In genomic region chr10:73905256-73906018, GRCh38 we compare ENCODE assay signal across 15 cellular contexts. TPM values are rescaled to one million over a fixed set of nuclear protein-coding genes. Genes with fewer than 3 reads are reported as not detected.
DNase-seq lines count a peak whose midpoint lies in the region; ATAC-seq and TF ChIP-seq lines count a peak whose summit lies in the region.
"Had no signal": no experiment of that assay in that cellular context is flagged by ENCODE, and none has a peak within 500 bp of the region (broad histone marks: within the 10 kb centered on the region; RNA-seq: fewer than 3 reads in every experiment).

No MANE protein-coding gene starts in this region.

- no peaks in the 10 kb centered on the region for H3K79me2 ChIP-seq in osteoblast (ENCODE audit: insufficient read depth, low read length)

- peak overlapping the region; percentile 83 to 85 for H3K27ac ChIP-seq in coronary artery
- peak overlapping the region; percentile 91 for H3K27ac ChIP-seq in osteoblast (ENCODE audit: low read depth, low read length)
- H3K27ac ChIP-seq in testis = no peak overlapping the region
- H3K27ac ChIP-seq: VCaP had no signal

- H3K9me3 ChIP-seq in osteoblast (ENCODE audit: low read depth, low read length) (no peaks in the 10 kb centered on the region), testis (no peaks in the 10 kb centered on the region), MG63 (no peaks in the 10 kb centered on the region)
- H3K9me3 ChIP-seq: Caco-2 had no signal

- H3K4me3 ChIP-seq in coronary artery = no peak overlapping the region
- no peak overlapping the region for H3K4me3 ChIP-seq in osteoblast (ENCODE audit: insufficient read depth, low read length)
- H3K4me3 ChIP-seq in testis = no peak overlapping the region
- no peak overlapping the region for H3K4me3 ChIP-seq in MG63

- H3K4me1 ChIP-seq in osteoblast (ENCODE audit: insufficient read depth, low read length) (peaks cover 45% of the 10 kb centered on the region), testis (peaks cover 13% of the 10 kb centered on the region)

- H3K36me3 ChIP-seq in osteoblast (ENCODE audit: insufficient read depth, low read length) = no peaks in the 10 kb centered on the region
- no peaks in the 10 kb centered on the region for H3K36me3 ChIP-seq in testis (ENCODE audit: low read depth, missing control alignments)
- no peaks in the 10 kb centered on the region for H3K36me3 ChIP-seq in MG63

- TF ChIP-seq CTCF in coronary artery (IDR thresholded peaks at IDR 0.05) (no peak), osteoblast (IDR thresholded peaks at IDR 0.05; ENCODE audit: extremely low read depth, low read depth, low read length) (no peak), testis (IDR thresholded peaks at IDR 0.05) (no peak)

- TF ChIP-seq POLR2A in testis (IDR thresholded peaks at IDR 0.05) = no peak

- H4K20me1 ChIP-seq in osteoblast (ENCODE audit: insufficient read depth, low read length) = no peaks in the 10 kb centered on the region

- intact Hi-C loops in testis (cut with DNase I; ENCODE audit: low total_unique reads) = no loop called here

- DNase-seq in COR-L47 (lab: John Stamatoyannopoulos, UW) (peak; percentile 29), Kasumi-1 (lab: John Stamatoyannopoulos, UW) (peak; percentile 40 to 48), coronary artery (ENCODE audit: low spot score) (no peak), osteoblast (ENCODE audit: insufficient read length, low spot score, missing footprints) (no peak), testis (no peak), MG63 (no peak)
- no peak for DNase-seq in activated CD4-positive, alpha-beta T cell treated with anti-CD3 and anti-CD28 coated beads, Interleukin-2, amount 50 U/mL, for 1 hour
- DNase-seq: activated T-cell treated with anti-CD3 and anti-CD28 coated beads, Interleukin-2, amount 50 U/mL, for 72 hours; Caco-2; NCI-H2029; posterior cingulate gyrus; RPMI8226; substantia nigra had no signal

- H2AFZ ChIP-seq in osteoblast (ENCODE audit: low read length) = peak overlapping the region; percentile 18

- H3K27me3 ChIP-seq in osteoblast (ENCODE audit: insufficient read depth, low read length) = no peaks in the 10 kb centered on the region
- no peaks in the 10 kb centered on the region for H3K27me3 ChIP-seq in testis
- no peaks in the 10 kb centered on the region for H3K27me3 ChIP-seq in MG63

- no peak overlapping the region for H3K4me2 ChIP-seq in osteoblast (ENCODE audit: insufficient read depth, low read length)

- WGBS in testis, 2 donors = 83 to 89% methylated on average over 4 of the region's 4 CpGs

- ATAC-seq in HG03442 (IDR thresholded peaks at IDR 0.05; ENCODE audit: unreplicated experiment) = no peak
- ATAC-seq: activated T-cell treated with anti-CD3 and anti-CD28 coated beads, Interleukin-2, amount 50 U/mL, for 72 hours had no signal

RNA-seq across cellular contexts. Expression of gene PLAU, which starts 5.5 kb away (rescaled TPM):
- total RNA-seq in osteoblast (27.9 and 40.7 TPM in 2 replicates), testis (1 to 10 TPM in 1 of 2 donors, under 1 TPM in 1; 0.87 to 1.7 TPM)
- 13.6 TPM for polyA plus RNA-seq in testis (ENCODE audit: insufficient read depth, low read depth, low replicate concordance)
- total RNA-seq in MG63 (2014; rRNA removed; shearing (Covaris generic); ENCODE audit: low replicate concordance) = 169 and 219 TPM in 2 replicates

RNA-seq across cellular contexts. Expression of gene CAMK2G, which starts 31.1 kb away (rescaled TPM):
- 22.4 and 28.3 TPM in 2 replicates for total RNA-seq in osteoblast
- total RNA-seq in testis = 10 to 100 TPM; 25.4 to 29.7 TPM
- polyA plus RNA-seq in testis (ENCODE audit: insufficient read depth, low read depth, low replicate concordance) = 16.5 TPM
- total RNA-seq in MG63 (2014; rRNA removed; shearing (Covaris generic); ENCODE audit: low replicate concordance) = 16.5 and 24.0 TPM in 2 replicates

Comparison
In these comparisons a context has a peak if more than half of its experiments do, and no peak if none do; other contexts are left out.
1. DNase-seq: peak in COR-L47 (single experiment) and Kasumi-1 (2 of 2); none in coronary artery (single experiment), osteoblast (single experiment), testis (single experiment), activated CD4-positive, alpha-beta T cell treated with anti-CD3 and anti-CD28 coated beads, Interleukin-2, amount 50 U/mL, for 1 hour (single experiment) and MG63 (single experiment).
2. H3K27ac ChIP-seq: peak in coronary artery (2 of 2) and osteoblast (single experiment); none in testis (0 of 2).
3. RNA of gene PLAU, which starts 5.5 kb away (total RNA-seq): 169 to 219 TPM in MG63 and 27.9 to 40.7 TPM in osteoblast; 0.87 to 1.7 TPM in testis; every median in the first group is over 10 times any median in the second.